Comparison of ENCODE assay signal across 1 cellular context in genomic region chr4:157896726-157897125, GRCh38.
TF ChIP-seq lines count a peak whose summit lies in the region.

No MANE protein-coding gene starts in this region.

TF ChIP-seq in H1, 55 proteins besides CTCF, POLR2A, EP300 and RAD21 (continued from another document):
- TF ChIP-seq ATF3 (IDR thresholded peaks at IDR 0.05; ENCODE audit: insufficient read depth, low read depth, low read length) (no peak), SP1 (IDR thresholded peaks at IDR 0.05; ENCODE audit: low read depth, low read length) (peak; percentile 56; the same call in 1 of the 2 replicates), BCL11A (IDR thresholded peaks at IDR 0.05; ENCODE audit: low read depth in 2 of 2, low read length in 2 of 2) (no peak), JUN (IDR thresholded peaks at IDR 0.05; ENCODE audit: low read depth, low read length) (no peak)
